ENCODE assay signal across 29 cellular contexts in genomic region chr22:49994361-49995058, GRCh38. TPM values are rescaled to one million over a fixed set of nuclear protein-coding genes. Genes with fewer than 3 reads are reported as not detected.
DNase-seq lines count a peak whose midpoint lies in the region; ATAC-seq and TF ChIP-seq lines count a peak whose summit lies in the region.
"Had no signal": no experiment of that assay in that cellular context is flagged by ENCODE, and none has a peak within 500 bp of the region (broad histone marks: within the 10 kb centered on the region; RNA-seq: fewer than 3 reads in every experiment).

No MANE protein-coding gene starts in this region.

- no peaks in the 10 kb centered on the region for H3K79me1 ChIP-seq in neuronal stem cell (ENCODE audit: low read depth, low read length)

- CTCF ChIA-PET in SK-N-SH (lab: Yijun Ruan, JAX), result interaction anchor here (0.8 to 4.1 kb wide), 9 partner anchors 10 to 66 kb away, joined by 3 to 45 read pairs (median 6); no protein-coding TSS in a partner anchor

- H3F3A ChIP-seq in SK-N-SH (replicated peaks; ENCODE audit: insufficient read depth), result no peaks in the 10 kb centered on the region

- no peaks in the 10 kb centered on the region for H3K9me2 ChIP-seq in SK-N-SH

- no peak overlapping the region for H2BK120ac ChIP-seq in neuronal stem cell (ENCODE audit: low read depth, low read length)

- H3K14ac ChIP-seq in neuronal stem cell (ENCODE audit: low read length), result peak overlapping the region; percentile 39

- peaks cover 7% of the 10 kb centered on the region; the same call in 1 of the 2 replicates for H3K9me3 ChIP-seq in SK-N-SH
- H3K9me3 ChIP-seq in neuronal stem cell (replicated peaks in 1 of 2; ENCODE audit: control insufficient read depth in 2 of 2, insufficient read depth in 1 of 2, low read depth in 1 of 2, low read length in 2 of 2), result peaks cover 4 to 9% of the 10 kb centered on the region in 2 donors

- H3K27ac ChIP-seq in SK-N-SH (ENCODE audit: low read depth in 2 of 2, low read length in 1 of 2), result no peak overlapping the region
- H3K27ac ChIP-seq in caudate nucleus (ENCODE audit: low read depth, low read length), result peak overlapping the region; percentile 92
- H3K27ac ChIP-seq in neuronal stem cell (replicated peaks; ENCODE audit: low read length), result no peak overlapping the region
- peak overlapping the region; percentile 94 for H3K27ac ChIP-seq in temporal lobe (ENCODE audit: low read depth, low read length)
- H3K27ac ChIP-seq: 22Rv1, coronary artery, SK-N-MC had no signal

- 51% methylated on average over 11 of the region's 22 CpGs for WGBS in SK-N-SH (ENCODE audit: low lambda C conversion rate)
- no CpG with 5 or more reads among the region's 22 CpGs for WGBS in neuronal stem cell (ENCODE audit: extremely low coverage in 2 of 2, insufficient read length in 2 of 2, insufficient replicate concordance in 1 of 2), 2 donors

- no peak overlapping the region for H4K91ac ChIP-seq in neuronal stem cell (ENCODE audit: low read depth, low read length, poor library complexity)

- intact Hi-C loops in left colon (cut with DNase I, micrococcal nuclease), result no loop called here

- H2BK15ac ChIP-seq in neuronal stem cell (ENCODE audit: low read length), result peak overlapping the region; percentile 30

- H3K4me2 ChIP-seq in SK-N-SH, result no peak overlapping the region
- no peak overlapping the region for H3K4me2 ChIP-seq in neuronal stem cell (ENCODE audit: insufficient read depth, low read length, poor library complexity, severe bottlenecking)

- no peak overlapping the region for H3K4me3 ChIP-seq in SK-N-SH (ENCODE audit: low read depth in 2 of 2, low read length in 1 of 2)
- no peak overlapping the region for H3K4me3 ChIP-seq in neuronal stem cell (ENCODE audit: low read length in 2 of 2)
- H3K4me3 ChIP-seq: coronary artery, GM12878, SK-N-MC had no signal

- peak overlapping the region; percentile 23 for H4K8ac ChIP-seq in neuronal stem cell (ENCODE audit: low read depth, low read length)

- no peak for TF ChIP-seq EP300 in SK-N-SH (IDR thresholded peaks at IDR 0.05; ENCODE audit: borderline replicate concordance in 1 of 2, low read depth in 1 of 2, low read length in 1 of 2)

- H2BK12ac ChIP-seq in neuronal stem cell (ENCODE audit: low read length), result peak overlapping the region; percentile 41

- no peaks in the 10 kb centered on the region for H3K27me3 ChIP-seq in SK-N-SH (ENCODE audit: insufficient read depth)
- peaks cover 0 to 14% (median 3%) of the 10 kb centered on the region in 3 experiments for H3K27me3 ChIP-seq in neuronal stem cell (ENCODE audit: control insufficient read depth in 3 of 3, insufficient read depth in 3 of 3, low read depth in 1 of 3, low read length in 3 of 3)

- no peaks in the 10 kb centered on the region for H3K79me2 ChIP-seq in SK-N-SH (ENCODE audit: insufficient read depth)

- H2BK5ac ChIP-seq in neuronal stem cell (ENCODE audit: low read length), result peak overlapping the region; percentile 6

- peak; percentile 15 for DNase-seq in SK-N-SH
- no peak for DNase-seq in caudate nucleus (lab: John Stamatoyannopoulos, UW)
- DNase-seq in neuronal stem cell (ENCODE audit: low spot score), result no peak
- no peak for DNase-seq in left colon
- DNase-seq: activated CD8-positive, alpha-beta memory T cell treated with anti-CD3 and anti-CD28 coated beads for 24 hours; activated naive CD4-positive, alpha-beta T cell treated with Interleukin-2 at 50 U/mL for 16 hours; activated T-cell treated with anti-CD3 and anti-CD28 coated beads, Interleukin-2, amount 50 U/mL, for 24 hours; amniotic stem cell; CD4-positive, CD25-positive, alpha-beta regulatory T cell; endodermal cell; foreskin fibroblast; GOT3; mesendoderm; NCI-H1417 treated with DMSO at 0.1 percent for 48 hours; NCI-H446; RPMI8226; T-helper 2 cell had no signal

- no peaks in the 10 kb centered on the region for H3K36me3 ChIP-seq in SK-N-SH (replicated peaks in 1 of 2; ENCODE audit: control insufficient read depth in 1 of 2, insufficient read depth in 2 of 2, low read length in 1 of 2)
- no peaks in the 10 kb centered on the region for H3K36me3 ChIP-seq in neuronal stem cell (replicated peaks in 1 of 2; ENCODE audit: control insufficient read depth in 2 of 2, insufficient read depth in 2 of 2, low read length in 2 of 2)

- TF ChIP-seq CTCF in SK-N-SH (IDR thresholded peaks at IDR 0.05), result no peak

- POLR2A ChIA-PET in SK-N-SH (lab: Yijun Ruan, JAX), result no interaction called here

- H4K20me1 ChIP-seq in SK-N-SH (ENCODE audit: insufficient read depth), result no peaks in the 10 kb centered on the region

- H3K9ac ChIP-seq in SK-N-SH, result no peak overlapping the region
- no peak overlapping the region for H3K9ac ChIP-seq in neuronal stem cell (ENCODE audit: low read depth, low read length, poor library complexity)

- ATAC-seq in SK-N-SH treated with all-trans-retinoic acid at 6 μM for 48 hours (no peak), HG02759 (IDR thresholded peaks at IDR 0.05; ENCODE audit: unreplicated experiment) (no peak), left colon (no peak), GM19023 (IDR thresholded peaks at IDR 0.05; ENCODE audit: unreplicated experiment) (no peak)
- ATAC-seq: esophagus mucosa, GM12878 had no signal

- H3K23ac ChIP-seq in neuronal stem cell (ENCODE audit: low read depth, low read length, poor library complexity), result no peak overlapping the region

- no peak overlapping the region for H3K4ac ChIP-seq in neuronal stem cell (ENCODE audit: low read length)

- no peak for TF ChIP-seq RAD21 in SK-N-SH (IDR thresholded peaks at IDR 0.05; ENCODE audit: low read length)

- H3K4me1 ChIP-seq in SK-N-SH (ENCODE audit: control insufficient read depth in 1 of 2, insufficient read depth in 2 of 2, low read depth in 1 of 2, low read length in 1 of 2) (peaks cover 0 to 4% of the 10 kb centered on the region in 2 experiments; a peak in 1 of 4 replicates), neuronal stem cell (ENCODE audit: control insufficient read depth in 2 of 2, insufficient read depth in 1 of 2, low read depth in 1 of 2, low read length in 2 of 2) (peaks cover 0 to 9% of the 10 kb centered on the region in 2 donors)

- H3K18ac ChIP-seq in neuronal stem cell (ENCODE audit: low read length), result peak overlapping the region; percentile 45

- H2AFZ ChIP-seq in SK-N-SH (ENCODE audit: low read depth) (no peak overlapping the region), neuronal stem cell (ENCODE audit: low read length) (no peak overlapping the region)

- peak overlapping the region; percentile 99 for H2AK5ac ChIP-seq in neuronal stem cell (ENCODE audit: low read depth, low read length)

TF ChIP-seq in SK-N-SH, 30 proteins besides CTCF, POLR2A, EP300 and RAD21 (continues in another document):
- TF ChIP-seq SIN3A (IDR thresholded peaks at IDR 0.05; ENCODE audit: borderline replicate concordance, low read depth, low read length) (no peak), NRF1 (IDR thresholded peaks at IDR 0.05; ENCODE audit: low read depth, low read length) (no peak), IRF3 (IDR thresholded peaks at IDR 0.05; ENCODE audit: low read depth, low read length) (no peak), TCF12 (IDR thresholded peaks at IDR 0.05) (no peak), MEF2A (IDR thresholded peaks at IDR 0.05; ENCODE audit: borderline replicate concordance, low read depth) (no peak), RCOR1 (IDR thresholded peaks at IDR 0.05; ENCODE audit: low read length) (no peak), TAF1 (IDR thresholded peaks at IDR 0.05; ENCODE audit: borderline replicate concordance, low read depth, low read length) (no peak), RXRA (IDR thresholded peaks at IDR 0.05; ENCODE audit: borderline replicate concordance, low read depth) (no peak)

TF ChIP-seq in SK-N-SH treated with all-trans-retinoic acid at 6 μM for 48 hours, 23 proteins besides CTCF, POLR2A, EP300 and RAD21 (continues in another document):
- TF ChIP-seq ZC3H10 (CRISPR knock-in tag; IDR thresholded peaks at IDR 0.05) (no peak), TCF4 (CRISPR knock-in tag; IDR thresholded peaks at IDR 0.05; ENCODE audit: borderline replicate concordance) (no peak), POU6F1 (CRISPR knock-in tag; IDR thresholded peaks at IDR 0.05; ENCODE audit: borderline replicate concordance, low read depth) (no peak), ZNF70 (CRISPR knock-in tag; IDR thresholded peaks at IDR 0.05) (no peak)

RNA-seq across cellular contexts. Expression of gene IL17REL, which starts 18.1 kb away (rescaled TPM):
- polyA plus RNA-seq in SK-N-SH (2012; rRNA removed), result not detected in 2 replicates
- not detected in 2 replicates for polyA plus RNA-seq in SK-N-SH (2012; cell fraction: cytosol; rRNA removed)
- polyA plus RNA-seq in SK-N-SH (2012; cell fraction: nucleus; rRNA removed), result 0.01 TPM in 1 of 2 replicates, not detected in the other
- 0.07 TPM for polyA plus RNA-seq in neuronal stem cell (2013, experiment 1 of 2)
- 0.07 TPM for polyA plus RNA-seq in neuronal stem cell (2013, experiment 2 of 2)
- total RNA-seq in temporal lobe (0.25 TPM), left colon (under 1 TPM; 0.17 to 0.31 TPM)
- total RNA-seq: esophagus mucosa, GM12878, myocyte, skeletal muscle tissue, ureter had no signal

RNA-seq across cellular contexts. Expression of gene PIM3, which starts 33.9 kb away (rescaled TPM):
- polyA plus RNA-seq in SK-N-SH (2012; rRNA removed), result 9.9 and 15.3 TPM in 2 replicates
- polyA plus RNA-seq in SK-N-SH (2012; cell fraction: cytosol; rRNA removed), result 6.3 and 10.1 TPM in 2 replicates
- 22.4 and 23.7 TPM in 2 replicates for polyA plus RNA-seq in SK-N-SH (2012; cell fraction: nucleus; rRNA removed)
- polyA plus RNA-seq in neuronal stem cell (2013, experiment 1 of 2), result 38.0 TPM
- polyA plus RNA-seq in neuronal stem cell (2013, experiment 2 of 2), result 37.0 TPM
- total RNA-seq in temporal lobe (8.9 TPM), left colon (100 to 1,000 TPM in 1 of 2 donors, 10 to 100 TPM in 1; 45.6 to 201 TPM)

Comparison
In these comparisons a context has a peak if more than half of its experiments do, and no peak if none do; other contexts are left out.
1. H3K27ac ChIP-seq: peak in caudate nucleus (single experiment) and temporal lobe (single experiment); none in SK-N-SH (0 of 2) and neuronal stem cell (single experiment).